ENCODE assay signal across 28 cellular contexts in the genomic region with DNA sequence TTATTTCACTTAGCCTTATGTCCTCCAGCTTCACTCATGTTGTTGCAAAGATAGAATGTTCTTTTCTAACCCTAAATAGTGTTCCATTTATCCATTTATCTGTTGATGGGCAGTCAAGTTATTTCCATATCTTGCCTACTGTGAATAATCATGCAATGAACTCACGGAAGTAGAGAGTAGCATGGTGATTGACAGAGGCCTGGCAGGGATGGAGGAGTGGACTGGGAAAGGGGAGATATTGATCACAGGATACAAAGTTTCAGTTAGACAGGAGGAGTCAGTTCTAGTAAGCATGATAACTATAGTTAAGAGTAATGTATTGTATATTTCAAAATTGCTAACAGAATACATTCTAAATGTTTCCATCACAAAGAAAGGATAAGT. TPM values are rescaled to one million over a fixed set of nuclear protein-coding genes. Genes with fewer than 3 reads are reported as not detected.
"Had no signal": no experiment of that assay in that cellular context is flagged by ENCODE, and none has a peak within 500 bp of the region (broad histone marks: within the 10 kb centered on the region; RNA-seq: fewer than 3 reads in every experiment).

No MANE protein-coding gene starts in this region.

- H3K9me3 ChIP-seq: ovary, right lobe of liver, upper lobe of left lung, vagina had no signal

- H3K27ac ChIP-seq: dorsolateral prefrontal cortex, ovary, right lobe of liver, upper lobe of left lung, vagina had no signal

- DNase-seq: activated B cell treated with CpG ODN at 0.5 μM for 24 hours; activated CD4-positive, alpha-beta T cell treated with anti-CD3 and anti-CD28 coated beads, Interleukin-2, amount 50 U/mL, for 1 hour; activated CD8-positive, alpha-beta T cell treated with anti-CD3 and anti-CD28 coated beads for 36 hours; activated gamma-delta T cell treated with Interleukin-2 at 50 U/mL for 16 hours; activated naive CD8-positive, alpha-beta T cell treated with anti-CD3 and anti-CD28 coated beads, Interleukin-2, amount 50 U/mL, for 24 hours; activated T-cell treated with anti-CD3 and anti-CD28 coated beads, Interleukin-2, amount 50 U/mL, for 4 hours; anterior cingulate cortex; dorsolateral prefrontal cortex; effector memory CD8-positive, alpha-beta T cell; head of caudate nucleus; hypothalamus; immature natural killer cell; kidney; naive thymus-derived CD4-positive, alpha-beta T cell; ovary; right lobe of liver; stimulated activated CD4-positive, alpha-beta T cell treated with anti-CD3 and anti-CD28 coated beads, Interleukin-12 subunit alpha, Interleukin-12 subunit beta, amount 100 ng/mL, for 4 hours; stimulated activated CD4-positive, alpha-beta T cell treated with anti-CD3 and anti-CD28 coated beads, Interleukin-4, amount 100 ng/mL, for 24 hours; T-helper 2 cell; upper lobe of left lung had no signal

- H3K36me3 ChIP-seq: ovary, right lobe of liver, upper lobe of left lung, vagina had no signal

- H3K4me3 ChIP-seq: dorsolateral prefrontal cortex, ovary, right lobe of liver, upper lobe of left lung, vagina had no signal

- H3K27me3 ChIP-seq: dorsolateral prefrontal cortex, ovary, right lobe of liver, upper lobe of left lung, vagina had no signal

- H3K4me1 ChIP-seq: right lobe of liver, upper lobe of left lung, vagina had no signal

RNA-seq across cellular contexts. Expression of gene CLNK, which starts 10.2 kb away (rescaled TPM):
- total RNA-seq: activated T-helper 17 cell treated with anti-CD3 and anti-CD28 coated beads, Interleukin-2, amount 50 U/mL, for 72 hours; bronchial epithelial cell; mesothelial cell of epicardium; progenitor cell of endocrine pancreas; renal cortical epithelial cell; right lobe of liver; skeletal muscle tissue; vagina had no signal
- polyA plus RNA-seq: naive thymus-derived CD4-positive, alpha-beta T cell; neural cell had no signal
